In the genomic region with DNA sequence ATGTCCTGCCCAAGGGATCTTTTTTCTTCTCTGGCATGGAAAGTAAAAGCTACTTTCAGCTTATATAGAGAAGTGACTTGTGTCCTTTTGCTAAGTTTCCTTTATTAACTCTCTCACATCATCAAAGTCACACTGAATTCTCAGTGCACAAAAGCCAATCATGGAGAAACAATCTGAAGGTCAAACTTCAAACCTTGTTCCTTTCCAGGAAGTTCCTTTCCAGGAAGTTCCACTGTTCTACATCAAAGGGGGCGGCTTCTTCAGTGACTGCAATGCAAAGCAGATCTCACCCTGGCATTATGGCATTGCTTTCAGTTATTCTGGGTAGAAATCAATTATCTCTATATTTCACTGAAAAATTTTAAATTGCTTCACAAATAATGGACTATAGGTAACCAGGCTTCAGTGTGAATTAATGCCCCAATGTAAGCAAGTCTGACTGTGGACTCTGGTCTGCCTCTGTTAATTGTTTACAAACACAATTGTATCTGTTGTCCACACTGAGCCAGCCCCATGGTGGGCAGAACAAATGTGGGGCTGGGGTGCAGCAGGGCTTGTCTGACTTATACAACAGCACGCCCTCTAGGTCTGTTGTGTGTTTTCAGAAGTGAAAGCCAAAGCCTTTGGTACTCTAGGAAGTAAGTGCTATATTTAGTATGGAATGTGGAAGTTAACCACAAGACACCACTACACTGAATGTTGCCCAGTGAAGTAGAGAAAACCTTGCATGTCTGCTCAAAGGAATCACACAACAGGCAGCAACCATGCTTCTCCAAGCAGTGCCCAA, we compare ENCODE assay signal across 8 cellular contexts.
A peak's percentile ranks its signal among the peaks of the same experiment; 100 is the strongest.
DNase-seq lines count a peak whose midpoint lies in the region; ATAC-seq, FAIRE-seq and TF ChIP-seq lines count a peak whose summit lies in the region.

No MANE protein-coding gene starts in this region.

- FAIRE-seq in H54 (lab: Jason Lieb, UNC) = peak; percentile 11
- no peak for FAIRE-seq in frontal cortex (lab: Jason Lieb, UNC)

- H3K4me2 ChIP-seq in trophoblast cell (ENCODE audit: low read length) = peak overlapping the region; percentile 2

- H3K79me1 ChIP-seq in trophoblast cell (ENCODE audit: low read length) = peaks cover 1% of the 10 kb centered on the region

- no peak overlapping the region for H4K8ac ChIP-seq in trophoblast cell (ENCODE audit: low read depth, low read length)

- peaks cover 4 to 11% of the 10 kb centered on the region in 2 experiments for H3K4me1 ChIP-seq in trophoblast cell (ENCODE audit: control insufficient read depth in 1 of 2, insufficient read depth in 2 of 2, low read length in 2 of 2)
- peaks cover 0 to 19% (median 5%) of the 10 kb centered on the region in 6 donors for H3K4me1 ChIP-seq in spleen

- peak; percentile 10 for TF ChIP-seq CTCF in fibroblast of pulmonary artery (IDR thresholded peaks at IDR 0.05; ENCODE audit: low read length, missing control alignments)
- TF ChIP-seq CTCF in spleen (IDR thresholded peaks at IDR 0.05 in 8 of 11, conservative IDR thresholded peaks at IDR 0.05 in 3 of 11) = no peak

- H3K4ac ChIP-seq in trophoblast cell (ENCODE audit: low read depth, low read length) = no peak overlapping the region

- no peak for ATAC-seq in GM19463 (IDR thresholded peaks at IDR 0.05; ENCODE audit: unreplicated experiment)

- no peak overlapping the region for H3K14ac ChIP-seq in trophoblast cell (ENCODE audit: low read length)

- TF ChIP-seq POLR2A in H54 (IDR thresholded peaks at IDR 0.05; ENCODE audit: low read depth, low read length) (no peak), spleen (IDR thresholded peaks at IDR 0.05) (no peak)

- intact Hi-C loops in spleen (cut with DNase I; ENCODE audit: low total_unique reads) = no loop called here

- H2AK5ac ChIP-seq in trophoblast cell (ENCODE audit: low read length) = no peak overlapping the region

- 0 out of 2 replicates have a peak overlapping the region, but pooled peaks have one; percentile 8 for H3K4me3 ChIP-seq in SK-N-MC
- H3K4me3 ChIP-seq in fibroblast of pulmonary artery (replicated peaks; ENCODE audit: low read depth, low read length) = no peak overlapping the region
- H3K4me3 ChIP-seq in trophoblast cell (ENCODE audit: low read depth, low read length) = no peak overlapping the region
- no peak overlapping the region for H3K4me3 ChIP-seq in spleen

- no peak overlapping the region for H2BK12ac ChIP-seq in trophoblast cell (ENCODE audit: low read length)

- H3K27me3 ChIP-seq in trophoblast cell (ENCODE audit: insufficient read depth, low read length) (no peaks in the 10 kb centered on the region), spleen (replicated peaks in 1 of 7) (no peaks in the 10 kb centered on the region)

- H3K27ac ChIP-seq in SK-N-MC = peak overlapping the region; percentile 52; the same call in 1 of the 2 replicates
- H3K27ac ChIP-seq in trophoblast cell (ENCODE audit: low read depth, low read length) = peak overlapping the region; percentile 28
- peak overlapping the region in 2 of 8 donors; percentile 12 to 40 for H3K27ac ChIP-seq in spleen

- WGBS in trophoblast cell (ENCODE audit: extremely low coverage, insufficient coverage, insufficient read length) = no CpG with 5 or more reads among the region's 2 CpGs
- 54 to 63% (median 60%) methylated on average over 2 of the region's 2 CpGs for WGBS in spleen, 5 donors

- no peak overlapping the region for H2BK120ac ChIP-seq in trophoblast cell (ENCODE audit: insufficient read depth, low read length, poor library complexity)

- no peak overlapping the region for H2AFZ ChIP-seq in trophoblast cell (ENCODE audit: insufficient read depth, low read length, poor library complexity)

- DNase-seq in H54 (ENCODE audit: insufficient read length, low spot score) (peak; percentile 32), SK-N-MC (ENCODE audit: low read depth, low spot score) (no peak), fibroblast of pulmonary artery (ENCODE audit: low read depth) (peak; percentile 71), trophoblast cell (peak in 1 of 2 donors; percentile 19), spleen (no peak), frontal cortex (ENCODE audit: low spot score in 2 of 2) (no peak)
- no peak for DNase-seq in stimulated activated CD4-positive, alpha-beta T cell treated with anti-CD3 and anti-CD28 coated beads, Interleukin-12 subunit alpha, Interleukin-12 subunit beta, amount 100 ng/mL, for 4 hours

- H3K18ac ChIP-seq in trophoblast cell (ENCODE audit: low read length) = no peak overlapping the region

- H3K9ac ChIP-seq in SK-N-MC (ENCODE audit: insufficient read length) (no peak overlapping the region), trophoblast cell (ENCODE audit: low read length) (no peak overlapping the region)

- H4K91ac ChIP-seq in trophoblast cell (ENCODE audit: low read depth, low read length) = no peak overlapping the region

- H3K9me3 ChIP-seq in SK-N-MC (ENCODE audit: low read depth, low read length) (no peaks in the 10 kb centered on the region), trophoblast cell (ENCODE audit: insufficient read depth, low read depth, low read length) (no peaks in the 10 kb centered on the region), spleen (no peaks in the 10 kb centered on the region)

- H4K12ac ChIP-seq in trophoblast cell (ENCODE audit: low read depth, low read length) = no peak overlapping the region

- H2BK5ac ChIP-seq in trophoblast cell (ENCODE audit: low read depth, low read length, poor library complexity) = no peak overlapping the region

- H3K23ac ChIP-seq in trophoblast cell (ENCODE audit: low read length) = no peak overlapping the region

- H3K36me3 ChIP-seq in SK-N-MC (ENCODE audit: insufficient read depth, low read length) = peaks cover 74% of the 10 kb centered on the region
- H3K36me3 ChIP-seq in trophoblast cell (ENCODE audit: control insufficient read depth in 1 of 2, insufficient read depth in 2 of 2, low read length in 2 of 2) = peaks cover 25 to 29% of the 10 kb centered on the region in 2 experiments
- peaks cover 0 to 100% (median 40%) of the 10 kb centered on the region in 6 donors for H3K36me3 ChIP-seq in spleen

- H3K79me2 ChIP-seq in trophoblast cell (ENCODE audit: control insufficient read depth, insufficient read depth, low read length, poor library complexity) = no peaks in the 10 kb centered on the region

Comparison
In these comparisons a context has a peak if more than half of its experiments do, and no peak if none do; other contexts are left out.
1. DNase-seq: peak in H54 (single experiment) and fibroblast of pulmonary artery (single experiment); none in SK-N-MC (single experiment), stimulated activated CD4-positive, alpha-beta T cell treated with anti-CD3 and anti-CD28 coated beads, Interleukin-12 subunit alpha, Interleukin-12 subunit beta, amount 100 ng/mL, for 4 hours (single experiment), spleen (single experiment) and frontal cortex (0 of 2).